In genomic region chr3:130896101-130896500, GRCh38 we compare ENCODE assay signal across 10 cellular contexts. TPM values are rescaled to one million over a fixed set of nuclear protein-coding genes. Genes with fewer than 3 reads are reported as not detected.
A peak's percentile ranks its signal among the peaks of the same experiment; 100 is the strongest.
DNase-seq lines count a peak whose midpoint lies in the region; ATAC-seq, FAIRE-seq and TF ChIP-seq lines count a peak whose summit lies in the region.
"Had no signal": no experiment of that assay in that cellular context is flagged by ENCODE, and none has a peak within 500 bp of the region (broad histone marks: within the 10 kb centered on the region; RNA-seq: fewer than 3 reads in every experiment).

No MANE protein-coding gene starts in this region.

- peak overlapping the region; percentile 10 for H3K27ac ChIP-seq in foreskin keratinocyte
- no peak overlapping the region for H3K27ac ChIP-seq in RWPE1
- H3K27ac ChIP-seq: gastrocnemius medialis had no signal

- no peaks in the 10 kb centered on the region for H3K9me3 Mint-ChIP-seq in WTC11

- no peak overlapping the region for H3K27ac Mint-ChIP-seq in WTC11

- H3K27me3 Mint-ChIP-seq in WTC11 (ENCODE audit: low read depth), result no peaks in the 10 kb centered on the region

- TF ChIP-seq CTCF in AG04449 (IDR thresholded peaks at IDR 0.05; ENCODE audit: insufficient read depth, low read length, missing control alignments), result no peak
- no peak for TF ChIP-seq CTCF in WTC11 (IDR thresholded peaks at IDR 0.05)
- no peak for TF ChIP-seq CTCF in foreskin keratinocyte (conservative IDR thresholded peaks at IDR 0.05)
- TF ChIP-seq CTCF in RWPE1 (conservative IDR thresholded peaks at IDR 0.05; ENCODE audit: low read depth), result no peak

- no peaks in the 10 kb centered on the region for H3K27me3 ChIP-seq in foreskin keratinocyte
- H3K27me3 ChIP-seq: gastrocnemius medialis had no signal

- no peaks in the 10 kb centered on the region for H3K36me3 Mint-ChIP-seq in WTC11

- H3K4me1 ChIP-seq in foreskin keratinocyte, result peaks cover 16% of the 10 kb centered on the region

- POLR2A ChIA-PET in AG04449 (lab: Yijun Ruan, JAX) (no interaction called here), WTC11 (lab: Charles Lee) (no interaction called here), RWPE1 (lab: Yijun Ruan, JAX; ENCODE audit: low non-redundant PET) (no interaction called here)

- peaks cover 64% of the 10 kb centered on the region for H3K4me1 Mint-ChIP-seq in WTC11

- DNase-seq in AG04449 (ENCODE audit: low read depth, low spot score) (no peak), GM18507 (ENCODE audit: extremely low spot score, insufficient read length, low read depth) (no peak), WTC11 (ENCODE audit: low spot score) (no peak), foreskin keratinocyte (no peak), NK-92 (lab: John Stamatoyannopoulos, UW; ENCODE audit: unreplicated experiment) (no peak), RWPE1 (ENCODE audit: low spot score) (no peak), frontal cortex (ENCODE audit: low spot score in 2 of 2) (no peak)
- DNase-seq: gastrocnemius medialis, NCI-H1694 treated with DMSO at 0.1 percent for 48 hours had no signal

- peak overlapping the region; percentile 72 for H3K4me3 ChIP-seq in AG04449 (ENCODE audit: low read depth, low read length)

- H3K4me3 Mint-ChIP-seq in WTC11, result peak overlapping the region; percentile 87

- CTCF ChIA-PET in AG04449 (lab: Yijun Ruan, JAX), result interaction anchor here (0.8 to 3.5 kb wide), 4 partner anchors 21 to 136 kb away, joined by 3 to 33 read pairs (median 4); no protein-coding TSS in a partner anchor
- CTCF ChIA-PET in WTC11 (lab: Charles Lee), result no interaction called here
- CTCF ChIA-PET in RWPE1 (lab: Yijun Ruan, JAX), result no interaction called here

- ATAC-seq in WTC11 (no peak), foreskin keratinocyte (no peak), GM19452 (IDR thresholded peaks at IDR 0.05; ENCODE audit: unreplicated experiment) (no peak)
- ATAC-seq: gastrocnemius medialis had no signal

- peak; percentile 47 for FAIRE-seq in GM18507 (lab: Jason Lieb, UNC)
- FAIRE-seq in frontal cortex (lab: Jason Lieb, UNC), result no peak

TF ChIP-seq in WTC11, 78 proteins besides CTCF, POLR2A, EP300 and RAD21:
- no peak for TF ChIP-seq TCF7 (CRISPR knock-in tag; IDR thresholded peaks at IDR 0.05; ENCODE audit: low read depth)
- TF ChIP-seq ZNF671 (CRISPR knock-in tag; IDR thresholded peaks at IDR 0.05), result no peak
- TF ChIP-seq FOXK1 (CRISPR knock-in tag; IDR thresholded peaks at IDR 0.05), result no peak
- no peak for TF ChIP-seq OVOL2 (CRISPR knock-in tag; IDR thresholded peaks at IDR 0.05; ENCODE audit: borderline replicate concordance)
- TF ChIP-seq JAZF1 (CRISPR knock-in tag; IDR thresholded peaks at IDR 0.05), result no peak

RNA-seq across cellular contexts. Expression of gene ATP2C1, which starts 2.2 kb away (rescaled TPM):
- total RNA-seq in WTC11 (2021) (62.5 to 68.4 TPM (median 67.0 TPM) in 3 replicates), foreskin keratinocyte (82.3 and 88.6 TPM in 2 replicates), frontal cortex (132 TPM)
- polyA plus RNA-seq in foreskin keratinocyte, result 36.2 and 47.5 TPM in 2 replicates
